ENCODE assay signal across 1 cellular context in genomic region chr16:81607006-81607405, GRCh38.
TF ChIP-seq lines count a peak whose summit lies in the region.

No MANE protein-coding gene starts in this region.

TF ChIP-seq in HepG2, 621 proteins besides CTCF, POLR2A, EP300 and RAD21 (continued from another document):
- peak; percentile 56 for TF ChIP-seq AGO2 (optimal IDR thresholded peaks at IDR 0.05; ENCODE audit: low read depth, low read length)
